Comparison of ENCODE assay signal across 8 cellular contexts in the genomic region with DNA sequence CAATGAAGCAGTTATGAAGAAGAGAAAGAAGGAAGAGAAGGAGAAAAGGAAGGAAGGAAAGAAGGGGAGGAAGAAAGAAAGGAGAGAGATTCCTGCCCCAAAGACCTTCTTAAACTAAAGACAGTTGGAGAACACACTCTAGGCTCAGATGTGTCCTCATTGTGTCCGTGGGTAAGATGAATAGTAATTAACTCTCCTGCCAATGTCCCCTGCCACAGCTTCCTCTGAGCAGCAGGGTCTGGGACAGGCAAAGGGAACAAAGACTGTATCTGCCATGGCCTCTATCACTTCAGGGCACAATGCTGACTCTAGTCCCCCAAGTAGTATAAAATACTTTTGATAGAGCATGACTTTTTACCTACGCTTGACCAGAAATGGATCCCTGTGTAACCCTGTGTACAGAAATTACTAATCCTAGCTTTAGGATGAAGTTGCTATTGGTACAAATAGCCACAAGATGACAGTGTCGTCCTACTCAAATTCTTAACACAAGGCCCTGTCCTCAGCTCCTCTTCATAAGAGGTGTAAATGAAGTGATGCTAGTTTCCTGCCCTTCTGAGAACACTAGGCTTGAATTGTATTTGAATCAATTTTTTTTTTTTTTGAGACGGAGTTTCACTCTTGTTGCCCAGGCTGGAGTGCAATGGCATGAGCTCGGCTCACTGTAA.
A peak's percentile ranks its signal among the peaks of the same experiment; 100 is the strongest.
DNase-seq lines count a peak whose midpoint lies in the region; ATAC-seq and TF ChIP-seq lines count a peak whose summit lies in the region.

No MANE protein-coding gene starts in this region.

- TF ChIP-seq POLR2A in upper lobe of left lung (IDR thresholded peaks at IDR 0.05), result no peak

- H2AFZ ChIP-seq in mammary epithelial cell (ENCODE audit: low read depth, low read length), result no peak overlapping the region

- in situ Hi-C loops in mammary epithelial cell (cut with MboI; ENCODE audit: low sequenced_read_pairs in 2 of 2), result no loop called here

- TF ChIP-seq CTCF in mammary epithelial cell (conservative IDR thresholded peaks at IDR 0.05 in 1 of 2, IDR thresholded peaks at IDR 0.05 in 1 of 2; ENCODE audit: extremely low read depth in 1 of 2, insufficient read depth in 1 of 2, low read depth in 1 of 2, low read length in 2 of 2), result peak; percentile 78 to 86
- peak in 5 of 6 experiments; percentile 38 to 86 (median 75) for TF ChIP-seq CTCF in upper lobe of left lung (IDR thresholded peaks at IDR 0.05)

- no TSS peak for BruUV-seq in mammary epithelial cell (replicated peaks; lab: Mats Ljungman, UMichigan)

- 48% methylated on average over 5 of the region's 5 CpGs for WGBS in mammary epithelial cell (ENCODE audit: low coverage, missing lambda C conversion rate)
- 32 to 38% methylated on average over 5 of the region's 5 CpGs for WGBS in upper lobe of left lung, 2 donors

- H3K27me3 ChIP-seq in mammary epithelial cell (ENCODE audit: insufficient read depth, low read length) (no peaks in the 10 kb centered on the region), upper lobe of left lung (no peaks in the 10 kb centered on the region)

- no peaks in the 10 kb centered on the region for H3K79me2 ChIP-seq in mammary epithelial cell (ENCODE audit: insufficient read depth, low read length)

- dilution Hi-C loops in mammary epithelial cell (cut with HindIII; ENCODE audit: low sequenced_read_pairs), result loop anchor here (5.0 kb wide), 1 partner anchor 50 kb away; no protein-coding TSS in a partner anchor

- H3K36me3 ChIP-seq in mammary epithelial cell (ENCODE audit: insufficient read depth, low read length), result no peaks in the 10 kb centered on the region
- H3K36me3 ChIP-seq in upper lobe of left lung, result no peaks in the 10 kb centered on the region

- CTCF ChIA-PET in mammary epithelial cell (lab: Charles Lee; ENCODE audit: low non-redundant PET), result interaction anchor here (0.6 to 0.9 kb wide), 8 partner anchors 36 to 880 kb away, joined by 3 to 14 read pairs (median 4); no protein-coding TSS in a partner anchor

- H3K4me1 ChIP-seq in mammary epithelial cell (ENCODE audit: insufficient read depth, low read length), result no peaks in the 10 kb centered on the region
- H3K4me1 ChIP-seq in upper lobe of left lung, result no peaks in the 10 kb centered on the region

- H3K4me3 ChIP-seq in mammary epithelial cell (replicated peaks in 1 of 3; ENCODE audit: insufficient read depth in 1 of 3, low read depth in 2 of 3, low read length in 3 of 3) (no peak overlapping the region), upper lobe of left lung (no peak overlapping the region)

- H3K4me2 ChIP-seq in mammary epithelial cell (ENCODE audit: insufficient read depth, low read depth, low read length), result no peak overlapping the region

- no peaks in the 10 kb centered on the region for H3K9me3 ChIP-seq in mammary epithelial cell (replicated peaks; ENCODE audit: insufficient read depth, low read length)
- H3K9me3 ChIP-seq in upper lobe of left lung, result no peaks in the 10 kb centered on the region

- DNase-seq in GF-D8 (lab: John Stamatoyannopoulos, UW) (peak; percentile 73), HT-29 (ENCODE audit: low spot score) (peak; percentile 95), NCI-H748 treated with DMSO at 0.1 percent for 48 hours (lab: John Stamatoyannopoulos, UW) (peak; percentile 95), mammary epithelial cell (peak; percentile 29), kidney glomerular epithelial cell (lab: John Stamatoyannopoulos, UW) (peak; percentile 48), upper lobe of left lung (peak in 1 of 2 donors; percentile 19)

- no peaks in the 10 kb centered on the region for H4K20me1 ChIP-seq in mammary epithelial cell (ENCODE audit: insufficient read depth, low read length)

- no peak for TF ChIP-seq EP300 in upper lobe of left lung (IDR thresholded peaks at IDR 0.05)

- ATAC-seq in upper lobe of left lung (ENCODE audit: low FRiP score in 2 of 2), result peak; percentile 59 to 70
- no peak for ATAC-seq in GM21737 (IDR thresholded peaks at IDR 0.05; ENCODE audit: unreplicated experiment)
- ATAC-seq in GM21576 (IDR thresholded peaks at IDR 0.05; ENCODE audit: unreplicated experiment), result no peak

- intact Hi-C loops in mammary epithelial cell (cut with micrococcal nuclease), result loop anchor here (1.0 kb wide), 2 partner anchors 38 to 412 kb away; no protein-coding TSS in a partner anchor

- H3K9ac ChIP-seq in mammary epithelial cell (ENCODE audit: insufficient read depth, low read length), result no peak overlapping the region

- H3K27ac ChIP-seq in mammary epithelial cell (ENCODE audit: insufficient read depth, low read depth, low read length) (no peak overlapping the region), upper lobe of left lung (no peak overlapping the region)

Comparison
In these comparisons a context has a peak if more than half of its experiments do, and no peak if none do; other contexts are left out.
1. ATAC-seq: peak in upper lobe of left lung (2 of 2); none in GM21737 (single experiment) and GM21576 (single experiment).